25 cellular contexts compared by ENCODE assay signal in genomic region chr1:208069908-208070307, GRCh38.
"Had no signal": no experiment of that assay in that cellular context is flagged by ENCODE, and none has a peak within 500 bp of the region (broad histone marks: within the 10 kb centered on the region; RNA-seq: fewer than 3 reads in every experiment).

No MANE protein-coding gene starts in this region.

- ATAC-seq: activated CD4-positive, alpha-beta T cell treated with anti-CD3 and anti-CD28 coated beads for 36 hours; left lung; natural killer cell; psoas muscle had no signal

- H3K4me1 ChIP-seq: left lung, psoas muscle, spleen, thyroid gland had no signal

- H3K36me3 ChIP-seq: ovary, right atrium auricular region, spleen, thyroid gland had no signal

- H3K36me3 Mint-ChIP-seq: activated naive CD8-positive, alpha-beta T cell treated with anti-CD3 and anti-CD28 coated beads for 36 hours; natural killer cell had no signal

- H3K27ac ChIP-seq: coronary artery, left lung, ovary, psoas muscle, right atrium auricular region, spleen, thyroid gland had no signal

- DNase-seq: activated B cell treated with CpG ODN at 0.5 μM for 24 hours; activated CD4-positive, alpha-beta T cell treated with anti-CD3 and anti-CD28 coated beads for 36 hours; activated CD4-positive, alpha-beta T cell treated with anti-CD3 and anti-CD28 coated beads, Interleukin-2, amount 50 U/mL, for 48 hours; activated CD8-positive, alpha-beta memory T cell treated with anti-CD3 and anti-CD28 coated beads, Interleukin-2, amount 50 U/mL, for 48 hours; activated naive CD4-positive, alpha-beta T cell treated with Interleukin-2 at 50 U/mL for 16 hours; activated naive CD8-positive, alpha-beta T cell treated with anti-CD3 and anti-CD28 coated beads for 36 hours; activated T-cell treated with anti-CD3 and anti-CD28 coated beads, Interleukin-2, amount 50 U/mL, for 48 hours; cerebellar nuclear complex; erythroblast; foreskin fibroblast; left lung; midbrain; natural killer cell; ovary; psoas muscle; spleen; stimulated activated CD4-positive, alpha-beta T cell treated with anti-CD3 and anti-CD28 coated beads, Interleukin-4, amount 100 ng/mL, for 1 hour; stimulated activated naive CD4-positive, alpha-beta T cell treated with Interleukin-2 at 50 U/mL for 16 hours; thyroid gland had no signal

- H3K9me3 ChIP-seq: left lung, ovary, psoas muscle, right atrium auricular region, spleen, thyroid gland had no signal

- H3K4me3 Mint-ChIP-seq: activated B cell treated with CpG ODN at 0.5 μM for 24 hours; activated CD4-positive, alpha-beta T cell treated with anti-CD3 and anti-CD28 coated beads for 36 hours; activated naive CD8-positive, alpha-beta T cell treated with anti-CD3 and anti-CD28 coated beads for 36 hours; natural killer cell; T-helper 1 cell treated with Interleukin-12 subunit alpha and Interleukin-12 subunit beta and Interleukin-4 antibody, amounts not matched to agents 30 μg/mL and 1 μg/mL, for 36 hours had no signal

- H3K9me3 Mint-ChIP-seq: activated B cell treated with CpG ODN at 0.5 μM for 24 hours; activated naive CD8-positive, alpha-beta T cell treated with anti-CD3 and anti-CD28 coated beads for 36 hours; natural killer cell; T-helper 1 cell treated with Interleukin-12 subunit alpha and Interleukin-12 subunit beta and Interleukin-4 antibody, amounts not matched to agents 30 μg/mL and 1 μg/mL, for 36 hours had no signal

- H3K27ac Mint-ChIP-seq: activated B cell treated with CpG ODN at 0.5 μM for 24 hours; activated CD4-positive, alpha-beta T cell treated with anti-CD3 and anti-CD28 coated beads for 36 hours; activated naive CD8-positive, alpha-beta T cell treated with anti-CD3 and anti-CD28 coated beads for 36 hours; natural killer cell; T-helper 1 cell treated with Interleukin-12 subunit alpha and Interleukin-12 subunit beta and Interleukin-4 antibody, amounts not matched to agents 30 μg/mL and 1 μg/mL, for 36 hours had no signal

- H3K4me3 ChIP-seq: coronary artery, left lung, lung, ovary, psoas muscle, right atrium auricular region, spleen, thyroid gland had no signal

- H3K27me3 Mint-ChIP-seq: activated CD4-positive, alpha-beta T cell treated with anti-CD3 and anti-CD28 coated beads for 36 hours; activated naive CD8-positive, alpha-beta T cell treated with anti-CD3 and anti-CD28 coated beads for 36 hours had no signal

- H3K4me1 Mint-ChIP-seq: activated B cell treated with CpG ODN at 0.5 μM for 24 hours; activated CD4-positive, alpha-beta T cell treated with anti-CD3 and anti-CD28 coated beads for 36 hours; activated naive CD8-positive, alpha-beta T cell treated with anti-CD3 and anti-CD28 coated beads for 36 hours; natural killer cell had no signal

- H3K27me3 ChIP-seq: left lung, ovary, right atrium auricular region, spleen, thyroid gland had no signal

- FAIRE-seq: astrocyte, endometrium had no signal
